9 cellular contexts compared by ENCODE assay signal in genomic region chr7:81501220-81501619, GRCh38.
DNase-seq lines count a peak whose midpoint lies in the region; ATAC-seq and TF ChIP-seq lines count a peak whose summit lies in the region.
"Had no signal": no experiment of that assay in that cellular context is flagged by ENCODE, and none has a peak within 500 bp of the region (broad histone marks: within the 10 kb centered on the region; RNA-seq: fewer than 3 reads in every experiment).

No MANE protein-coding gene starts in this region.

- H4K20me1 ChIP-seq in HCT116 (ENCODE audit: insufficient read depth) = no peaks in the 10 kb centered on the region

- H3K4me3 ChIP-seq in AG04449 (ENCODE audit: low read depth, low read length) (no peak overlapping the region), HCT116 (replicated peaks in 1 of 2; ENCODE audit: low read depth in 1 of 2, low read length in 2 of 2) (no peak overlapping the region), Panc1 (ENCODE audit: low read depth in 2 of 2, low read length in 2 of 2) (no peak overlapping the region), fibroblast of pulmonary artery (replicated peaks; ENCODE audit: low read depth, low read length) (no peak overlapping the region)
- H3K4me3 ChIP-seq: lung had no signal

- DNase-seq in AG04449 (ENCODE audit: low read depth, low spot score) = no peak
- DNase-seq in HCT116 (ENCODE audit: low read depth, low spot score) = peak; percentile 13
- DNase-seq in Panc1 (ENCODE audit: low read depth, low spot score) = no peak
- DNase-seq in fibroblast of pulmonary artery (ENCODE audit: low read depth) = peak; percentile 83
- DNase-seq in glomerular visceral epithelial cell (ENCODE audit: extremely low spot score) = no peak
- no peak for DNase-seq in mucosa of gallbladder (ENCODE audit: low spot score)
- DNase-seq in MV-4-11 (lab: John Stamatoyannopoulos, UW) = no peak
- DNase-seq in NCI-H2196 treated with DMSO at 0.1 percent for 48 hours (lab: John Stamatoyannopoulos, UW; ENCODE audit: unreplicated experiment) = no peak

- H3K4me2 ChIP-seq in HCT116 (ENCODE audit: low read length) = no peak overlapping the region

- no peak overlapping the region for H3K9ac ChIP-seq in HCT116 (ENCODE audit: low read length)

- H2AFZ ChIP-seq in HCT116 (ENCODE audit: low read depth, low read length, poor library complexity, severe bottlenecking) = peak overlapping the region; percentile 76

- peak; percentile 80 for TF ChIP-seq RAD21 in HCT116 (IDR thresholded peaks at IDR 0.05; ENCODE audit: low read depth)

- no peaks in the 10 kb centered on the region for H3K36me3 ChIP-seq in HCT116 (ENCODE audit: control insufficient read depth in 1 of 2, insufficient read depth in 2 of 2, low read length in 2 of 2)
- H3K36me3 ChIP-seq in Panc1 (ENCODE audit: control insufficient read depth, insufficient read depth, low read length) = no peaks in the 10 kb centered on the region

- H3K9me3 ChIP-seq in HCT116 (ENCODE audit: control insufficient read depth in 1 of 2, insufficient read depth in 1 of 2, low read depth in 1 of 2, low read length in 2 of 2) (no peaks in the 10 kb centered on the region), Panc1 (ENCODE audit: control insufficient read depth, insufficient read depth, low read depth, low read length) (no peaks in the 10 kb centered on the region)

- RAD21 ChIA-PET in HCT116 (lab: Charles Lee; ENCODE audit: low non-redundant PET in 1 of 2, low total read pairs in 2 of 2, uncharacterized antibody in 2 of 2, unreplicated experiment in 2 of 2) = interaction anchor here (1.0 to 2.6 kb wide), 4 partner anchors 18 to 515 kb away, joined by 3 to 13 read pairs (median 4); no protein-coding TSS in a partner anchor

- H3K4me1 ChIP-seq in HCT116 (ENCODE audit: control insufficient read depth in 1 of 2, insufficient read depth in 2 of 2, low read length in 2 of 2) = peaks cover 0 to 5% of the 10 kb centered on the region in 2 experiments; a peak in 1 of 4 replicates
- peaks cover 6% of the 10 kb centered on the region for H3K4me1 ChIP-seq in Panc1 (ENCODE audit: control insufficient read depth, insufficient read depth, low read length)

- no peaks in the 10 kb centered on the region for H3K27me3 ChIP-seq in HCT116 (ENCODE audit: insufficient read depth, low read length)
- H3K27me3 ChIP-seq in Panc1 (ENCODE audit: control insufficient read depth, insufficient read depth, low read length) = no peaks in the 10 kb centered on the region

- POLR2A ChIA-PET in AG04449 (lab: Yijun Ruan, JAX) (no interaction called here), HCT116 (lab: Charles Lee) (no interaction called here), Panc1 (lab: Charles Lee) (no interaction called here)

- TF ChIP-seq CTCF in AG04449 (IDR thresholded peaks at IDR 0.05; ENCODE audit: insufficient read depth, low read length, missing control alignments) (peak; percentile 18), HCT116 (IDR thresholded peaks at IDR 0.05 in 2 of 3, conservative IDR thresholded peaks at IDR 0.05 in 1 of 3; ENCODE audit: borderline replicate concordance in 1 of 3, insufficient read depth in 1 of 3, low read depth in 2 of 3, low read length in 2 of 3) (peak; percentile 9 to 95 (median 46); a peak in 4 of 6 replicates), Panc1 (IDR thresholded peaks at IDR 0.05) (peak; percentile 31; the same call in 1 of the 2 replicates), fibroblast of pulmonary artery (IDR thresholded peaks at IDR 0.05; ENCODE audit: low read length, missing control alignments) (peak; percentile 52)

- BruUV-seq in HCT116 (replicated peaks; lab: Mats Ljungman, UMichigan) (no TSS peak), Panc1 (replicated peaks; lab: Mats Ljungman, UMichigan) (no TSS peak)

- CTCF ChIA-PET in AG04449 (lab: Yijun Ruan, JAX) (interaction anchor here (0.8 to 5.8 kb wide), 45 partner anchors 9 to 1228 kb away, joined by 3 to 225 read pairs (median 6); partner anchors contain the start of gene HGF), HCT116 (lab: Charles Lee) (interaction anchor here (0.7 to 5.2 kb wide), 14 partner anchors 17 to 1228 kb away, joined by 3 to 89 read pairs (median 4); no protein-coding TSS in a partner anchor), Panc1 (lab: Charles Lee) (interaction anchor here (0.6 to 1.9 kb wide), 3 partner anchors 214 to 518 kb away, joined by 3 to 7 read pairs (median 3); no protein-coding TSS in a partner anchor)

- no peak overlapping the region for H3K27ac ChIP-seq in HCT116 (ENCODE audit: low read depth, low read length)
- H3K27ac ChIP-seq in Panc1 (ENCODE audit: low read length) = no peak overlapping the region

- ATAC-seq in HCT116 = no peak
- ATAC-seq in Panc1 = no peak

- intact Hi-C loops in HCT116 (cut with micrococcal nuclease) = loop anchor here (1.0 kb wide), 2 partner anchors 215 to 276 kb away; no protein-coding TSS in a partner anchor
- intact Hi-C loops in Panc1 (cut with micrococcal nuclease; ENCODE audit: unreplicated experiment) = loop anchor here (1.0 to 10.0 kb wide), 2 partner anchors 455 to 1104 kb away; no protein-coding TSS in a partner anchor

- TF ChIP-seq POLR2A in HCT116 (IDR thresholded peaks at IDR 0.05; ENCODE audit: borderline replicate concordance, extremely low read depth, insufficient read depth, insufficient read length) = no peak

- no peaks in the 10 kb centered on the region for H3K79me2 ChIP-seq in HCT116 (ENCODE audit: insufficient read depth, low read length)

- H3K9me2 ChIP-seq in HCT116 (ENCODE audit: insufficient read depth) = no peaks in the 10 kb centered on the region

- in situ Hi-C loops in Panc1 (cut with HindIII; ENCODE audit: low pct_unique_long_range_greater_than_20kb, low sequenced_read_pairs) = no loop called here

TF ChIP-seq in HCT116, 20 proteins besides CTCF, POLR2A, EP300 and RAD21:
- TF ChIP-seq CEBPB (IDR thresholded peaks at IDR 0.05; ENCODE audit: low read depth) = no peak
- TF ChIP-seq SRF (IDR thresholded peaks at IDR 0.05; ENCODE audit: low read depth) = no peak
- TF ChIP-seq POLR2AphosphoS5 (IDR thresholded peaks at IDR 0.05; ENCODE audit: low read depth, low read length) = no peak
- no peak for TF ChIP-seq JUND (IDR thresholded peaks at IDR 0.05)
- TF ChIP-seq SIN3A (IDR thresholded peaks at IDR 0.05; ENCODE audit: low read depth) = no peak
- TF ChIP-seq REST (IDR thresholded peaks at IDR 0.05; ENCODE audit: low read depth) = no peak
- TF ChIP-seq ELF1 (IDR thresholded peaks at IDR 0.05; ENCODE audit: borderline replicate concordance, low read depth) = no peak

Comparison
In these comparisons a context has a peak if more than half of its experiments do, and no peak if none do; other contexts are left out.
1. DNase-seq: peak in HCT116 (single experiment) and fibroblast of pulmonary artery (single experiment); none in AG04449 (single experiment), Panc1 (single experiment), glomerular visceral epithelial cell (single experiment), mucosa of gallbladder (single experiment), MV-4-11 (single experiment) and NCI-H2196 treated with DMSO at 0.1 percent for 48 hours (single experiment).
2. Peak in every context shown above with its lines, with median percentiles within 50 percentile points of each other: CTCF ChIP-seq.